Comparison of ENCODE assay signal across 27 cellular contexts in the genomic region with DNA sequence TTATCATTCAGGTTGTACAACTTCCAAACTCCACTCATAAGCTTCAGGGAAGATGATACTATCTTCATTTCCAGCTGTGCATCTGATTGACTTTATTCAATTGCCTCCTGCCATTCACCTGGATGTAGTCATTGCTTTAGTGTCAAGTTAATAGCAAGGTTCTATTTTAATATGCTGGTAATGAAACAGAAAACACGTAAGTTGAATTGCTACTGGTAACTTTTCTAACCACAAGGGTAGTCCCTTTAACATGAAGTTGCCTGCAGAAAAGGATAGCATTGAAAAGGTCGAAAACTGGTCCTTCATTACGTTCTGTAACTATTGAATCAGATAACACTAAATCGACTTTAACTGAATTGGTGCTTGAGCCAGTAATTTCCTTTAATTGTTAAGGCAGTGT.
"Had no signal": no experiment of that assay in that cellular context is flagged by ENCODE, and none has a peak within 500 bp of the region (broad histone marks: within the 10 kb centered on the region; RNA-seq: fewer than 3 reads in every experiment).

No MANE protein-coding gene starts in this region.

- ATAC-seq: stimulated activated effector memory CD8-positive, alpha-beta T cell treated with anti-CD3 and anti-CD28 coated beads, Interleukin-12 subunit alpha, Interleukin-12 subunit beta, amount 100 ng/mL, for 72 hours; stimulated activated memory B cell treated with anti-CD40 and anti-IgM and Interleukin-4, amounts not matched to agents 10 μg/mL and 1 μg/mL and 100 μg/mL, for 72 hours; stimulated activated naive B cell treated with anti-CD40 and anti-IgM and Interleukin-4, amounts not matched to agents 10 μg/mL and 1 μg/mL and 100 μg/mL, for 72 hours; stimulated activated naive CD8-positive, alpha-beta T cell treated with anti-CD3 and anti-CD28 coated beads, Interleukin-15, amount 100 ng/mL, for 72 hours; stimulated activated naive CD8-positive, alpha-beta T cell treated with anti-CD3 and anti-CD28 coated beads, Interleukin-15, Interleukin-2, amounts not matched to agents 100 U/mL and 50 U/mL, for 24 hours; upper lobe of right lung had no signal

- H3K27me3 ChIP-seq: stomach, suprapubic skin, testis, thyroid gland, tibial artery, tibial nerve, transverse colon, upper lobe of left lung, upper lobe of right lung, uterus, vagina had no signal

- H3K4me1 ChIP-seq: stomach, suprapubic skin, testis, thyroid gland, tibial artery, tibial nerve, transverse colon, upper lobe of left lung, upper lobe of right lung, uterus, vagina had no signal

- DNase-seq: stimulated activated CD4-positive, alpha-beta T cell treated with anti-CD3 and anti-CD28 coated beads, Interleukin-2, amount 100 ng/mL, for 48 hours; stimulated activated CD4-positive, alpha-beta T cell treated with anti-CD3 and anti-CD28 coated beads, Interleukin-4, amount 100 ng/mL, for 1 hour; stimulated activated CD4-positive, alpha-beta T cell treated with anti-CD3 and anti-CD28 coated beads, Interleukin-4, amount 100 ng/mL, for 24 hours; stimulated activated CD4-positive, alpha-beta T cell treated with anti-CD3 and anti-CD28 coated beads, Interleukin-4, amount 100 ng/mL, for 4 hours; stimulated activated CD8-positive, alpha-beta memory T cell treated with anti-CD3 and anti-CD28 coated beads, Interleukin-4, amount 100 ng/mL, for 48 hours; stimulated activated naive B cell treated with anti-CD40 and anti-IgM and Interleukin-4, amounts not matched to agents 10 μg/mL and 1 μg/mL and 100 μg/mL, for 72 hours; stimulated activated naive CD4-positive, alpha-beta T cell; stimulated activated naive CD4-positive, alpha-beta T cell treated with Interleukin-2 at 50 U/mL for 16 hours; stimulated activated naive CD8-positive, alpha-beta T cell treated with anti-CD3 and anti-CD28 coated beads, Interleukin-15, amount 100 ng/mL, for 72 hours; stimulated activated naive CD8-positive, alpha-beta T cell treated with anti-CD3 and anti-CD28 coated beads, Interleukin-15, Interleukin-2, amounts not matched to agents 100 U/mL and 50 U/mL, for 24 hours; stomach; substantia nigra; testis; thyroid gland; tibial artery; transverse colon; trophoblast cell; upper lobe of left lung; upper lobe of right lung; uterus had no signal

- H3K9me3 ChIP-seq: suprapubic skin, testis, thoracic aorta, thyroid gland, transverse colon, upper lobe of left lung, upper lobe of right lung, uterus, vagina had no signal

- H3K27ac ChIP-seq: stomach, suprapubic skin, testis, thoracic aorta, thyroid gland, tibial artery, tibial nerve, transverse colon, upper lobe of left lung, upper lobe of right lung, uterus, vagina had no signal

- FAIRE-seq: urothelium cell line had no signal

- H3K36me3 ChIP-seq: stomach, suprapubic skin, thoracic aorta, thyroid gland, tibial artery, tibial nerve, transverse colon, upper lobe of left lung, upper lobe of right lung, uterus, vagina had no signal

- H3K4me3 ChIP-seq: stomach, suprapubic skin, testis, thoracic aorta, thyroid gland, tibial artery, tibial nerve, transverse colon, upper lobe of left lung, upper lobe of right lung, uterus, vagina had no signal
